In genomic region chr4:32858971-32859370, GRCh38 we compare ENCODE assay signal across 13 cellular contexts.
DNase-seq lines count a peak whose midpoint lies in the region; ATAC-seq and TF ChIP-seq lines count a peak whose summit lies in the region.
"Had no signal": no experiment of that assay in that cellular context is flagged by ENCODE, and none has a peak within 500 bp of the region (broad histone marks: within the 10 kb centered on the region; RNA-seq: fewer than 3 reads in every experiment).

No MANE protein-coding gene starts in this region.

- H3K27ac Mint-ChIP-seq in activated naive CD8-positive, alpha-beta T cell treated with anti-CD3 and anti-CD28 coated beads, Interleukin-2, amount 50 U/mL, for 24 hours = no peak overlapping the region
- H3K27ac Mint-ChIP-seq: natural killer cell treated with Interleukin-12 subunit alpha and Interleukin-12 subunit beta and Interleukin-15 and Interleukin-18, amount 100 ng/mL, for 72 hours had no signal

- no peak overlapping the region for H3K4me3 Mint-ChIP-seq in activated naive CD8-positive, alpha-beta T cell treated with anti-CD3 and anti-CD28 coated beads, Interleukin-2, amount 50 U/mL, for 24 hours
- H3K4me3 Mint-ChIP-seq: natural killer cell treated with Interleukin-12 subunit alpha and Interleukin-12 subunit beta and Interleukin-15 and Interleukin-18, amount 100 ng/mL, for 72 hours had no signal

- TF ChIP-seq EP300 in upper lobe of left lung (IDR thresholded peaks at IDR 0.05) = no peak

- TF ChIP-seq POLR2A in upper lobe of left lung (IDR thresholded peaks at IDR 0.05) = no peak

- no peak for TF ChIP-seq CTCF in upper lobe of left lung (IDR thresholded peaks at IDR 0.05)

- H3K4me1 ChIP-seq in upper lobe of left lung = no peaks in the 10 kb centered on the region
- H3K4me1 ChIP-seq: Caco-2, esophagus squamous epithelium had no signal

- no peaks in the 10 kb centered on the region for H3K4me1 Mint-ChIP-seq in activated naive CD8-positive, alpha-beta T cell treated with anti-CD3 and anti-CD28 coated beads, Interleukin-2, amount 50 U/mL, for 24 hours

- H3K9me3 Mint-ChIP-seq in activated naive CD8-positive, alpha-beta T cell treated with anti-CD3 and anti-CD28 coated beads, Interleukin-2, amount 50 U/mL, for 24 hours = no peaks in the 10 kb centered on the region

- no peaks in the 10 kb centered on the region for H3K9me3 ChIP-seq in upper lobe of left lung
- H3K9me3 ChIP-seq: Caco-2, esophagus squamous epithelium had no signal

- H3K4me3 ChIP-seq in upper lobe of left lung = no peak overlapping the region
- H3K4me3 ChIP-seq: esophagus squamous epithelium, skin epidermis had no signal

- no peaks in the 10 kb centered on the region for H3K27me3 ChIP-seq in upper lobe of left lung
- H3K27me3 ChIP-seq: esophagus squamous epithelium had no signal

- no peaks in the 10 kb centered on the region for H3K27me3 Mint-ChIP-seq in activated naive CD8-positive, alpha-beta T cell treated with anti-CD3 and anti-CD28 coated beads, Interleukin-2, amount 50 U/mL, for 24 hours
- H3K27me3 Mint-ChIP-seq: natural killer cell treated with Interleukin-12 subunit alpha and Interleukin-12 subunit beta and Interleukin-15 and Interleukin-18, amount 100 ng/mL, for 72 hours had no signal

- 67 to 90% methylated on average over 2 of the region's 2 CpGs for WGBS in upper lobe of left lung, 2 donors

- DNase-seq in DMS53 (lab: John Stamatoyannopoulos, UW) (peak; percentile 95), LoVo (ENCODE audit: low spot score) (peak; percentile 18), astrocyte of the hippocampus (ENCODE audit: low read depth, low spot score) (peak; percentile 56), kidney tubule cell (ENCODE audit: low spot score) (peak; percentile 93), NCI-H2029 (lab: John Stamatoyannopoulos, UW) (no peak), UCSD-AML1 (lab: John Stamatoyannopoulos, UW; ENCODE audit: unreplicated experiment) (no peak), upper lobe of left lung (no peak)
- no peak for DNase-seq in activated naive CD8-positive, alpha-beta T cell treated with anti-CD3 and anti-CD28 coated beads, Interleukin-2, amount 50 U/mL, for 24 hours
- DNase-seq: Caco-2, esophagus squamous epithelium, NCI-H1048 had no signal

- no peaks in the 10 kb centered on the region for H3K36me3 Mint-ChIP-seq in activated naive CD8-positive, alpha-beta T cell treated with anti-CD3 and anti-CD28 coated beads, Interleukin-2, amount 50 U/mL, for 24 hours (ENCODE audit: low read depth)
- H3K36me3 Mint-ChIP-seq: natural killer cell treated with Interleukin-12 subunit alpha and Interleukin-12 subunit beta and Interleukin-15 and Interleukin-18, amount 100 ng/mL, for 72 hours had no signal

- no peak for ATAC-seq in upper lobe of left lung (ENCODE audit: low FRiP score in 2 of 2)
- ATAC-seq in activated naive CD8-positive, alpha-beta T cell treated with anti-CD3 and anti-CD28 coated beads, Interleukin-2, amount 50 U/mL, for 24 hours = no peak
- ATAC-seq: natural killer cell treated with Interleukin-12 subunit alpha and Interleukin-12 subunit beta and Interleukin-15 and Interleukin-18, amount 100 ng/mL, for 72 hours had no signal

- H3K36me3 ChIP-seq in upper lobe of left lung = no peaks in the 10 kb centered on the region
- H3K36me3 ChIP-seq: esophagus squamous epithelium had no signal

- no peak overlapping the region for H3K27ac ChIP-seq in upper lobe of left lung
- H3K27ac ChIP-seq: esophagus squamous epithelium, skin epidermis had no signal

Comparison
In these comparisons a context has a peak if more than half of its experiments do, and no peak if none do; other contexts are left out.
1. DNase-seq: peak in DMS53 (single experiment), LoVo (single experiment), astrocyte of the hippocampus (single experiment) and kidney tubule cell (single experiment); none in NCI-H2029 (single experiment), UCSD-AML1 (single experiment), upper lobe of left lung (0 of 2) and activated naive CD8-positive, alpha-beta T cell treated with anti-CD3 and anti-CD28 coated beads, Interleukin-2, amount 50 U/mL, for 24 hours (single experiment).